ENCODE assay signal across 8 cellular contexts in genomic region chr20:63627129-63627699, GRCh38. TPM values are rescaled to one million over a fixed set of nuclear protein-coding genes. Genes with fewer than 3 reads are reported as not detected.
DNase-seq lines count a peak whose midpoint lies in the region; ATAC-seq and TF ChIP-seq lines count a peak whose summit lies in the region.

No MANE protein-coding gene starts in this region.

- TF ChIP-seq CTCF in AG10803 (conservative IDR thresholded peaks at IDR 0.05; ENCODE audit: low read length): no peak

- ATAC-seq in GM19023 (IDR thresholded peaks at IDR 0.05; ENCODE audit: unreplicated experiment) (peak; percentile 74), HG03175 (IDR thresholded peaks at IDR 0.05; ENCODE audit: unreplicated experiment) (peak; percentile 76)

- H3K4me3 ChIP-seq in AG10803 (ENCODE audit: low read length): peak overlapping the region; percentile 90

- DNase-seq in AG10803 (ENCODE audit: low read depth): peak; percentile 93
- peak; percentile 96 to 98 for DNase-seq in NCI-H446 (lab: John Stamatoyannopoulos, UW)
- peak; percentile 93 for DNase-seq in activated CD4-positive, alpha-beta T cell treated with anti-CD3 and anti-CD28 coated beads for 1 hour
- DNase-seq in cerebellum (ENCODE audit: low spot score): peak; percentile 95
- peak; percentile 83 for DNase-seq in kidney glomerular epithelial cell (lab: John Stamatoyannopoulos, UW)
- peak; percentile 94 for DNase-seq in stimulated activated CD4-positive, alpha-beta T cell treated with anti-CD3 and anti-CD28 coated beads, Interleukin-15, amount 100 ng/mL, for 24 hours

RNA-seq across cellular contexts. Expression of gene GMEB2, which starts 0.3 kb away (rescaled TPM):
- 7.3 TPM for total RNA-seq in cerebellum

RNA-seq across cellular contexts. Expression of gene STMN3, which starts 26.0 kb away (rescaled TPM):
- 66.7 TPM for total RNA-seq in cerebellum

RNA-seq across cellular contexts. Expression of gene RTEL1, which starts 30.9 kb away (rescaled TPM):
- 13.4 TPM for total RNA-seq in cerebellum

RNA-seq across cellular contexts. Expression of gene HELZ2, which starts 53.2 kb away (rescaled TPM):
- total RNA-seq in cerebellum: 6.7 TPM

Comparison
In these comparisons a context has a peak if more than half of its experiments do, and no peak if none do; other contexts are left out.
1. Peak in every context shown above with its lines: DNase-seq, ATAC-seq and H3K4me3 ChIP-seq.